Comparison of ENCODE assay signal across 10 cellular contexts in the genomic region with DNA sequence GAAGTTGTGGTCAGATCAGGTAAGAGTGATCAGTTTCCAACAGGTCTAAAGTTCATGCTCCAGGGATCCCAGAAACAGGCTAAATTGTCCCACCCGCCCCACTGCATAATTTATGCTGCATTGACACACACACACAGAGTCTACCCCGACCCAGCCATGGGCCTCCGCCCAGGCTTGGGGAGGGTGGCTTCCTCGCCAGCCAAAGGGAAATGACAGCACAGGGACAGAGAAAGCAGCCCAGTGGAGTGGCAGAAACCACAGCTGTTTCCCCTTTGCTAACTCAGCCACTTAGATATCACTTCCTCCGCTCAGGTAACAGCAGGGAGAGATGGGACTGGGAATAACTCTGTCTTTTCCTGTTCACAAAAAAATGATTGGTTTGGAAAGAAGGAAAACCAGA. TPM values are rescaled to one million over a fixed set of nuclear protein-coding genes. Genes with fewer than 3 reads are reported as not detected.
A peak's percentile ranks its signal among the peaks of the same experiment; 100 is the strongest.
DNase-seq lines count a peak whose midpoint lies in the region; ATAC-seq lines count a peak whose summit lies in the region.
"Had no signal": no experiment of that assay in that cellular context is flagged by ENCODE, and none has a peak within 500 bp of the region (broad histone marks: within the 10 kb centered on the region; RNA-seq: fewer than 3 reads in every experiment).

No MANE protein-coding gene starts in this region.

- H3K36me3 ChIP-seq in BLaER1 (peaks cover 29% of the 10 kb centered on the region), MG63 (no peaks in the 10 kb centered on the region)
- H3K36me3 ChIP-seq: thyroid gland had no signal

- peak; percentile 76 for DNase-seq in activated CD4-positive, alpha-beta memory T cell treated with anti-CD3 and anti-CD28 coated beads, Interleukin-2, amount 10 ng/mL, durations not matched to agents 7 days and 5 days
- DNase-seq in left kidney (ENCODE audit: low read depth, low spot score): peak; percentile 75
- no peak for DNase-seq in MG63
- DNase-seq in NCI-H748 treated with DMSO at 0.1 percent for 48 hours (lab: John Stamatoyannopoulos, UW): no peak
- no peak for DNase-seq in inferior parietal cortex (ENCODE audit: extremely low spot score)
- DNase-seq: SHP77 treated with DMSO at 0.1 percent for 48 hours had no signal

- peaks cover 87% of the 10 kb centered on the region for H4K20me1 ChIP-seq in BLaER1

- H3K9ac ChIP-seq in BLaER1: peak overlapping the region; percentile 30; the same call in 1 of the 2 replicates

- peak overlapping the region; percentile 85 for H3K27ac Mint-ChIP-seq in activated CD4-positive, alpha-beta memory T cell treated with anti-CD3 and anti-CD28 coated beads, Interleukin-2, amount 10 ng/mL, durations not matched to agents 7 days and 5 days

- peaks cover 25% of the 10 kb centered on the region for H3K27me3 Mint-ChIP-seq in activated CD4-positive, alpha-beta memory T cell treated with anti-CD3 and anti-CD28 coated beads, Interleukin-2, amount 10 ng/mL, durations not matched to agents 7 days and 5 days

- H3K4me3 ChIP-seq in BLaER1 (peak overlapping the region; percentile 34; the same call in 1 of the 2 replicates), MG63 (no peak overlapping the region)
- H3K4me3 ChIP-seq: thyroid gland had no signal

- H3K9me3 ChIP-seq in BLaER1 (no peaks in the 10 kb centered on the region), MG63 (no peaks in the 10 kb centered on the region)
- H3K9me3 ChIP-seq: thyroid gland had no signal

- no peaks in the 10 kb centered on the region for H3K27me3 ChIP-seq in BLaER1
- no peaks in the 10 kb centered on the region for H3K27me3 ChIP-seq in MG63
- H3K27me3 ChIP-seq: thyroid gland had no signal

- H3K4me3 Mint-ChIP-seq in activated CD4-positive, alpha-beta memory T cell treated with anti-CD3 and anti-CD28 coated beads, Interleukin-2, amount 10 ng/mL, durations not matched to agents 7 days and 5 days: peak overlapping the region; percentile 18

- peak overlapping the region; percentile 84 for H3K4me2 ChIP-seq in BLaER1

- POLR2A ChIA-PET in activated CD4-positive, alpha-beta memory T cell treated with anti-CD3 and anti-CD28 coated beads, Interleukin-2, amount 10 ng/mL, durations not matched to agents 7 days and 5 days (lab: Charles Lee): interaction anchor here (1.0 to 2.3 kb wide), 6 partner anchors 9 to 98 kb away, joined by 3 to 6 read pairs (median 4); no protein-coding TSS in a partner anchor

- no peaks in the 10 kb centered on the region for H3K36me3 Mint-ChIP-seq in activated CD4-positive, alpha-beta memory T cell treated with anti-CD3 and anti-CD28 coated beads, Interleukin-2, amount 10 ng/mL, durations not matched to agents 7 days and 5 days (ENCODE audit: low read depth)

- peak; percentile 60 for ATAC-seq in HG02884 (IDR thresholded peaks at IDR 0.05; ENCODE audit: unreplicated experiment)
- ATAC-seq in GM19463 (IDR thresholded peaks at IDR 0.05; ENCODE audit: unreplicated experiment): no peak

- peak overlapping the region; percentile 51; the same call in 1 of the 2 replicates for H3K27ac ChIP-seq in BLaER1
- H3K27ac ChIP-seq: thyroid gland had no signal

- no peaks in the 10 kb centered on the region for H3K9me3 Mint-ChIP-seq in activated CD4-positive, alpha-beta memory T cell treated with anti-CD3 and anti-CD28 coated beads, Interleukin-2, amount 10 ng/mL, durations not matched to agents 7 days and 5 days

- peaks cover 98% of the 10 kb centered on the region for H3K4me1 ChIP-seq in BLaER1

- peaks cover 46% of the 10 kb centered on the region for H3K4me1 Mint-ChIP-seq in activated CD4-positive, alpha-beta memory T cell treated with anti-CD3 and anti-CD28 coated beads, Interleukin-2, amount 10 ng/mL, durations not matched to agents 7 days and 5 days

- CTCF ChIA-PET in activated CD4-positive, alpha-beta memory T cell treated with anti-CD3 and anti-CD28 coated beads, Interleukin-2, amount 10 ng/mL, durations not matched to agents 7 days and 5 days (lab: Charles Lee): interaction anchor here (0.6 to 3.7 kb wide), 9 partner anchors 9 to 159 kb away, joined by 3 to 36 read pairs (median 4); a partner anchor contains a TSS

RNA-seq across cellular contexts. Expression of a gene that starts 9.4 kb away (rescaled TPM):
- total RNA-seq in activated CD4-positive, alpha-beta memory T cell treated with anti-CD3 and anti-CD28 coated beads, Interleukin-2, amount 10 ng/mL, durations not matched to agents 7 days and 5 days: 10 to 100 TPM; 16.5 to 17.9 TPM
- 19.2 and 21.1 TPM in 2 replicates for total RNA-seq in MG63 (2014; rRNA removed; shearing (Covaris generic); ENCODE audit: low replicate concordance)

Comparison
In these comparisons a context has a peak if more than half of its experiments do, and no peak if none do; other contexts are left out.
1. DNase-seq: peak in activated CD4-positive, alpha-beta memory T cell treated with anti-CD3 and anti-CD28 coated beads, Interleukin-2, amount 10 ng/mL, durations not matched to agents 7 days and 5 days (single experiment) and left kidney (single experiment); none in MG63 (single experiment), NCI-H748 treated with DMSO at 0.1 percent for 48 hours (single experiment) and inferior parietal cortex (single experiment).